ENCODE assay signal across 18 cellular contexts in genomic region chr5:157063776-157064430, GRCh38. TPM values are rescaled to one million over a fixed set of nuclear protein-coding genes. Genes with fewer than 3 reads are reported as not detected.
DNase-seq lines count a peak whose midpoint lies in the region; ATAC-seq and TF ChIP-seq lines count a peak whose summit lies in the region.
"Had no signal": no experiment of that assay in that cellular context is flagged by ENCODE, and none has a peak within 500 bp of the region (broad histone marks: within the 10 kb centered on the region; RNA-seq: fewer than 3 reads in every experiment).

No MANE protein-coding gene starts in this region.

- intact Hi-C loops in right lobe of liver (cut with DNase I), result no loop called here
- intact Hi-C loops in transverse colon (cut with DNase I; ENCODE audit: low total_unique reads), result no loop called here
- intact Hi-C loops in testis (cut with DNase I; ENCODE audit: low total_unique reads), result no loop called here

- peak overlapping the region; percentile 8 for H3K27ac Mint-ChIP-seq in T-helper 2 cell treated with Interferon-gamma antibody and Interleukin-4, amounts not matched to agents 5 μg/mL and 100 μg/mL, for 36 hours
- peak overlapping the region; percentile 13 for H3K27ac Mint-ChIP-seq in activated T-helper 17 cell treated with anti-CD3 and anti-CD28 coated beads, Interleukin-2, amount 50 U/mL, for 72 hours
- H3K27ac Mint-ChIP-seq: CD4-positive, alpha-beta T cell had no signal

- H3K27me3 Mint-ChIP-seq in T-helper 2 cell treated with Interferon-gamma antibody and Interleukin-4, amounts not matched to agents 5 μg/mL and 100 μg/mL, for 36 hours (ENCODE audit: low read depth), result no peaks in the 10 kb centered on the region
- no peaks in the 10 kb centered on the region for H3K27me3 Mint-ChIP-seq in activated T-helper 17 cell treated with anti-CD3 and anti-CD28 coated beads, Interleukin-2, amount 50 U/mL, for 72 hours
- H3K27me3 Mint-ChIP-seq: CD4-positive, alpha-beta T cell had no signal

- in situ Hi-C loops in transverse colon (cut with MboI; ENCODE audit: low pct_ligation_motif_present in 1 of 4, low pct_unique_long_range_greater_than_20kb in 1 of 4, low sequenced_read_pairs in 3 of 4), result no loop called here

- no peak for DNase-seq in T-helper 2 cell treated with Interferon-gamma antibody and Interleukin-4, amounts not matched to agents 5 μg/mL and 100 μg/mL, for 36 hours (ENCODE audit: low spot score)
- no peak for DNase-seq in T-helper 2 cell
- DNase-seq in right lobe of liver, result peak in 2 of 3 donors; percentile 48 to 76
- no peak for DNase-seq in transverse colon
- no peak for DNase-seq in substantia nigra (lab: John Stamatoyannopoulos, UW)
- DNase-seq in amniotic stem cell (lab: John Stamatoyannopoulos, UW), result no peak
- DNase-seq in testis, result no peak
- DNase-seq: BE2C; CD4-positive, alpha-beta T cell; GF-D8; HCEC 1CT; NCI-H1105 treated with DMSO at 0.1 percent for 48 hours; NCI-H187; NCI-H345; NCI-H524 treated with DMSO at 0.1 percent for 48 hours had no signal

- H3K4me1 ChIP-seq in right lobe of liver, result peaks cover 0 to 12% (median 3%) of the 10 kb centered on the region in 4 donors
- peaks cover 0 to 47% (median 17%) of the 10 kb centered on the region in 4 donors for H3K4me1 ChIP-seq in transverse colon
- no peaks in the 10 kb centered on the region for H3K4me1 ChIP-seq in testis
- H3K4me1 ChIP-seq: BE2C, SJSA1 had no signal

- WGBS in right lobe of liver (ENCODE audit: insufficient coverage, low coverage, low lambda C conversion rate, missing lambda C conversion rate), result 58% methylated on average over 4 of the region's 4 CpGs
- WGBS in transverse colon (ENCODE audit: low coverage in 1 of 2), 2 donors, result 49 to 59% methylated on average over 3 to 4 of the region's 4 CpGs
- 89 to 92% methylated on average over 4 of the region's 4 CpGs for WGBS in testis, 2 donors

- no peak overlapping the region for H3K4me3 Mint-ChIP-seq in T-helper 2 cell treated with Interferon-gamma antibody and Interleukin-4, amounts not matched to agents 5 μg/mL and 100 μg/mL, for 36 hours
- H3K4me3 Mint-ChIP-seq in activated T-helper 17 cell treated with anti-CD3 and anti-CD28 coated beads, Interleukin-2, amount 50 U/mL, for 72 hours, result no peak overlapping the region
- H3K4me3 Mint-ChIP-seq: CD4-positive, alpha-beta T cell had no signal

- peaks cover 14% of the 10 kb centered on the region for H3K4me1 Mint-ChIP-seq in T-helper 2 cell treated with Interferon-gamma antibody and Interleukin-4, amounts not matched to agents 5 μg/mL and 100 μg/mL, for 36 hours (ENCODE audit: low read depth)
- H3K4me1 Mint-ChIP-seq in activated T-helper 17 cell treated with anti-CD3 and anti-CD28 coated beads, Interleukin-2, amount 50 U/mL, for 72 hours, result no peaks in the 10 kb centered on the region

- ATAC-seq in activated T-helper 17 cell treated with anti-CD3 and anti-CD28 coated beads, Interleukin-2, amount 50 U/mL, for 72 hours (replicated peaks), result no peak
- ATAC-seq in right lobe of liver, result peak in 3 of 4 donors; percentile 25 to 80 (median 25)

- H3K36me3 Mint-ChIP-seq in T-helper 2 cell treated with Interferon-gamma antibody and Interleukin-4, amounts not matched to agents 5 μg/mL and 100 μg/mL, for 36 hours (ENCODE audit: low read depth), result peaks cover 2% of the 10 kb centered on the region
- no peaks in the 10 kb centered on the region for H3K36me3 Mint-ChIP-seq in activated T-helper 17 cell treated with anti-CD3 and anti-CD28 coated beads, Interleukin-2, amount 50 U/mL, for 72 hours (ENCODE audit: low read depth)

- no peak for TF ChIP-seq POLR2A in right lobe of liver (IDR thresholded peaks at IDR 0.05)
- TF ChIP-seq POLR2A in transverse colon (IDR thresholded peaks at IDR 0.05), result no peak
- TF ChIP-seq POLR2A in testis (IDR thresholded peaks at IDR 0.05), result no peak

- no peak for TF ChIP-seq EP300 in transverse colon (IDR thresholded peaks at IDR 0.05; ENCODE audit: low read depth)

- no peak overlapping the region for H3K4me3 ChIP-seq in right lobe of liver
- H3K4me3 ChIP-seq in transverse colon, result no peak overlapping the region
- no peak overlapping the region for H3K4me3 ChIP-seq in testis
- H3K4me3 ChIP-seq: SJSA1 had no signal

- H3K36me3 ChIP-seq in right lobe of liver (no peaks in the 10 kb centered on the region), transverse colon (no peaks in the 10 kb centered on the region), testis (ENCODE audit: low read depth, missing control alignments) (no peaks in the 10 kb centered on the region)
- H3K36me3 ChIP-seq: BE2C, SJSA1 had no signal

- no peaks in the 10 kb centered on the region for H3K9me3 ChIP-seq in right lobe of liver
- H3K9me3 ChIP-seq in transverse colon, result no peaks in the 10 kb centered on the region
- H3K9me3 ChIP-seq in testis, result no peaks in the 10 kb centered on the region
- H3K9me3 ChIP-seq: BE2C, SJSA1 had no signal

- no peaks in the 10 kb centered on the region for H3K9me3 Mint-ChIP-seq in T-helper 2 cell treated with Interferon-gamma antibody and Interleukin-4, amounts not matched to agents 5 μg/mL and 100 μg/mL, for 36 hours
- H3K9me3 Mint-ChIP-seq in activated T-helper 17 cell treated with anti-CD3 and anti-CD28 coated beads, Interleukin-2, amount 50 U/mL, for 72 hours, result no peaks in the 10 kb centered on the region
- H3K9me3 Mint-ChIP-seq: CD4-positive, alpha-beta T cell had no signal

- TF ChIP-seq CTCF in right lobe of liver (IDR thresholded peaks at IDR 0.05), result no peak
- no peak for TF ChIP-seq CTCF in transverse colon (IDR thresholded peaks at IDR 0.05)
- no peak for TF ChIP-seq CTCF in testis (IDR thresholded peaks at IDR 0.05)

- peak overlapping the region in 1 of 3 donors; percentile 53 for H3K27ac ChIP-seq in right lobe of liver
- H3K27ac ChIP-seq in transverse colon, result peak overlapping the region in 3 of 4 donors; percentile 22 to 57 (median 40)
- no peak overlapping the region for H3K27ac ChIP-seq in substantia nigra (ENCODE audit: low read depth, low read length, poor library complexity, severe bottlenecking)
- no peak overlapping the region for H3K27ac ChIP-seq in testis
- H3K27ac ChIP-seq: 22Rv1, SJSA1 had no signal

- H3K27me3 ChIP-seq in right lobe of liver, result no peaks in the 10 kb centered on the region
- H3K27me3 ChIP-seq in transverse colon, result no peaks in the 10 kb centered on the region
- H3K27me3 ChIP-seq in testis, result no peaks in the 10 kb centered on the region
- H3K27me3 ChIP-seq: BE2C, SJSA1 had no signal

RNA-seq across cellular contexts. Expression of gene HAVCR1, which starts 5.0 kb away (rescaled TPM):
- total RNA-seq in activated T-helper 17 cell treated with anti-CD3 and anti-CD28 coated beads, Interleukin-2, amount 50 U/mL, for 72 hours, result 1 to 10 TPM in 1 of 2 donors, not detected in 1; 1.5 TPM
- under 1 TPM in 3 of 6 experiments, not detected in 3; 0.25 to 0.78 (median 0.42) TPM for total RNA-seq in right lobe of liver
- 1 to 10 TPM in 2 of 4 donors, under 1 TPM in 1, not detected in 1; 0.60 to 3.7 (median 2.9) TPM for total RNA-seq in transverse colon
- 1 to 10 TPM; 1.1 to 1.7 TPM for total RNA-seq in testis
- polyA plus RNA-seq in testis (ENCODE audit: insufficient read depth, low read depth, low replicate concordance), result 3.1 TPM
- total RNA-seq: SJSA1 had no signal

RNA-seq across cellular contexts. Expression of gene HAVCR2, which starts 44.9 kb away (rescaled TPM):
- total RNA-seq in activated T-helper 17 cell treated with anti-CD3 and anti-CD28 coated beads, Interleukin-2, amount 50 U/mL, for 72 hours, result 10 to 100 TPM; 35.4 to 46.9 TPM
- 1 to 10 TPM; 2.6 to 9.4 (median 3.3) TPM for total RNA-seq in right lobe of liver
- total RNA-seq in transverse colon, result 1 to 10 TPM in 3 of 4 donors, under 1 TPM in 1; 0.20 to 6.7 (median 3.2) TPM
- 1 to 10 TPM; 3.1 to 3.2 TPM for total RNA-seq in testis
- polyA plus RNA-seq in testis (ENCODE audit: insufficient read depth, low read depth, low replicate concordance), result 3.6 TPM

Comparison
In these comparisons a context has a peak if more than half of its experiments do, and no peak if none do; other contexts are left out.
1. DNase-seq: peak in right lobe of liver (2 of 3); none in T-helper 2 cell treated with Interferon-gamma antibody and Interleukin-4, amounts not matched to agents 5 μg/mL and 100 μg/mL, for 36 hours (single experiment), T-helper 2 cell (0 of 5), transverse colon (single experiment), substantia nigra (0 of 49), amniotic stem cell (single experiment) and testis (single experiment).
2. H3K27ac ChIP-seq: peak in transverse colon (3 of 4); none in substantia nigra (single experiment) and testis (0 of 2).